Comparison of ENCODE assay signal across 8 cellular contexts in the genomic region with DNA sequence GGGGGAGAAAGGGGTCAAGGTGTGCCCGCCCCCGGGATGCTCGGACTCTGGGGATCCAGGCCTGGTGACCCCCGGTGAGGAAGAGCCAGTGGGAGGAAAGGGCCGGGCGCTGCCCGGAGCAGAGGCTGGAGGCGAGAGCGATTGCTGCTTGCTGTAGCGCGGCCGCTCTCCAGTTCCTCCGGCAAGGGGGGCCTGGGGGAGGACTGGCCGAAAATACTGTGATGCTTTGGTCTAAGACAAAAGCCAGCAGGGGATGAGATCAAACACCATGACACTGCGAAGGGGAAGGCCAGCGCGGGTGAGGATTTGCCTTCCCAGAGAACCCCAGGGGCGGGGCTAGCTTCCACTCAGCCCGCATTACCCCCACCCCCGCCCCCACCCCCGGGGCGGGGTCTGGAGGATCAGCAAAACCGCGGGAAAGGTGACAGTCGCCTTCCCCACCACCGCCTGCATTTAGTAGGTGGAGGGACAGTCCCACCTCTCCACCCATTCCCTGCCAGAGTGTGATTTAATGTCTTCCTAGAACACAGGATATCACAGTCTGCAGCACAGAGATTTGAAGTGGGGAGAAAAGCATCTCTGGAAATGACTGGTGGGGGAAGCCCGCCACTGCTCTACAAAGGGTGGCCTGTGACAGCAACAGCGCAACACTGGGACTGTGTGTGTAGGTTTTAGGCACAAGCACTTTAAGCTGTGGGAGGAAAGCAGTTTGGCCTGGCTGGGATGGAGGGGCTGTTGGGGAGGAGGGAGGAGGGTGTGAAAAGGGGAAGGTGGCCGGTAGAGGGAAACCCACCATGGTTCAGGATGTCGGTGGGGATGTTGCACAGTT. TPM values are rescaled to one million over a fixed set of nuclear protein-coding genes. Genes with fewer than 3 reads are reported as not detected.
A peak's percentile ranks its signal among the peaks of the same experiment; 100 is the strongest.
DNase-seq lines count a peak whose midpoint lies in the region; ATAC-seq and TF ChIP-seq lines count a peak whose summit lies in the region.

No MANE protein-coding gene starts in this region.

- H3K9me3 Mint-ChIP-seq in MCF 10A (ENCODE audit: unreplicated experiment), result no peaks in the 10 kb centered on the region

- peaks cover 6% of the 10 kb centered on the region for H3K4me1 Mint-ChIP-seq in MCF 10A (ENCODE audit: insufficient read depth, unreplicated experiment)

- ATAC-seq in GM18499 (IDR thresholded peaks at IDR 0.05; ENCODE audit: insufficient read depth, unreplicated experiment), result peak; percentile 79
- ATAC-seq in HG02885 (IDR thresholded peaks at IDR 0.05; ENCODE audit: poor library complexity, unreplicated experiment), result peak; percentile 85

- TF ChIP-seq CTCF in MCF 10A (IDR thresholded peaks at IDR 0.05; ENCODE audit: unreplicated experiment) (no peak), kidney epithelial cell (IDR thresholded peaks at IDR 0.05; ENCODE audit: insufficient read depth, low read length, poor library complexity, severe bottlenecking) (no peak)

- no peak overlapping the region for H3K27ac Mint-ChIP-seq in MCF 10A (ENCODE audit: low read depth, unreplicated experiment)

- H3K4me3 Mint-ChIP-seq in MCF 10A (ENCODE audit: unreplicated experiment), result peak overlapping the region; percentile 55

- POLR2A ChIA-PET in MCF 10A (lab: Yijun Ruan, JAX), result no interaction called here

- peak overlapping the region; percentile 42 for H3K4me3 ChIP-seq in kidney epithelial cell (ENCODE audit: low read depth, low read length)

- H3K36me3 ChIP-seq in kidney epithelial cell (ENCODE audit: control insufficient read depth, insufficient read depth, low read length), result peaks cover 1% of the 10 kb centered on the region

- intact Hi-C loops in MCF 10A (cut with micrococcal nuclease), result no loop called here

- CTCF ChIA-PET in MCF 10A (lab: Yijun Ruan, JAX), result no interaction called here

- in situ Hi-C loops in G401 (cut with HindIII; ENCODE audit: low sequenced_read_pairs), result no loop called here

- H3K27me3 ChIP-seq in kidney epithelial cell (ENCODE audit: control insufficient read depth, insufficient read depth, low read length), result no peaks in the 10 kb centered on the region

- no TSS peak for BruUV-seq in MCF 10A (replicated peaks; lab: Mats Ljungman, UMichigan)

- H3K36me3 Mint-ChIP-seq in MCF 10A (ENCODE audit: insufficient read depth, unreplicated experiment), result no peaks in the 10 kb centered on the region

- no peaks in the 10 kb centered on the region for H3K27me3 Mint-ChIP-seq in MCF 10A (ENCODE audit: insufficient read depth, unreplicated experiment)

- peak; percentile 67 for DNase-seq in NCI-H2029 treated with DMSO at 0.1 percent for 48 hours (lab: John Stamatoyannopoulos, UW)
- peak; percentile 77 for DNase-seq in UCSD-AML1 (lab: John Stamatoyannopoulos, UW; ENCODE audit: unreplicated experiment)
- no peak for DNase-seq in MCF 10A (ENCODE audit: unreplicated experiment)
- no peak for DNase-seq in kidney epithelial cell (ENCODE audit: low read depth)
- DNase-seq in stimulated activated CD4-positive, alpha-beta T cell treated with anti-CD3 and anti-CD28 coated beads, Interleukin-1b, Interleukin-23, amount 100 ng/mL, for 4 hours (ENCODE audit: low read depth in 2 of 2), result peak; percentile 75 to 92
- no peak for DNase-seq in G401 (ENCODE audit: low spot score)

RNA-seq across cellular contexts. Expression of gene MRC2, which starts 25.7 kb away (rescaled TPM):
- 6.7 and 12.3 TPM in 2 replicates for total RNA-seq in MCF 10A (2022)
- 45.9 and 53.0 TPM in 2 replicates for total RNA-seq in kidney epithelial cell
- total RNA-seq in G401 (2014; rRNA removed; shearing (Covaris generic)), result 54.0 and 55.3 TPM in 2 replicates

Comparison
In these comparisons a context has a peak if more than half of its experiments do, and no peak if none do; other contexts are left out.
1. DNase-seq: peak in NCI-H2029 treated with DMSO at 0.1 percent for 48 hours (single experiment), UCSD-AML1 (single experiment) and stimulated activated CD4-positive, alpha-beta T cell treated with anti-CD3 and anti-CD28 coated beads, Interleukin-1b, Interleukin-23, amount 100 ng/mL, for 4 hours (2 of 2); none in MCF 10A (single experiment), kidney epithelial cell (single experiment) and G401 (single experiment).